Comparison of ENCODE assay signal across 1 cellular context in genomic region chr22:38644245-38644644, GRCh38. TPM values are rescaled to one million over a fixed set of nuclear protein-coding genes. Genes with fewer than 3 reads are reported as not detected.
"Had no signal": no experiment of that assay in that cellular context is flagged by ENCODE, and none has a peak within 500 bp of the region (broad histone marks: within the 10 kb centered on the region; RNA-seq: fewer than 3 reads in every experiment).

No MANE protein-coding gene starts in this region.

RNA-seq across cellular contexts. Expression of gene FAM227A, which starts 11.9 kb away (rescaled TPM):
- total RNA-seq: mononuclear cell had no signal
